ENCODE assay signal across 20 cellular contexts in the genomic region with DNA sequence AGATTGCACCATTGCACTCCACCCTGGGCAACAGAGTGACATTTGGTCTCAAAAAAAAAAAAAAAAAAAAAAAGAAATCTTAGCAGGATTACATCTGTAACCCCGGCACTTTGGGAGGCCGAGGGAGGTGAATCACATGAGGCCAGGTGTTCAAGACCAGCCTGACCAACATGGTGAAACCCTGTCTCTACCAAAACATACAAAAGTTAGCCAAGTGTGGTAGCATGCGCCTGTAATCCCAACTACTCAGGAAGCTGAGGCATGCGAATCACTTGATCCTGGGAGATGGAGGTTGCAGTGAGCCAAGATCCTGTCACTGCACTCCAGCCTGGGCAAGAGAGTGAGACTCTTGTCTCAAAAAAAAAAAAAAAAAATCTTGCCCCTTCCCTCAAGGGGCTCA. TPM values are rescaled to one million over a fixed set of nuclear protein-coding genes. Genes with fewer than 3 reads are reported as not detected.
DNase-seq lines count a peak whose midpoint lies in the region; FAIRE-seq and TF ChIP-seq lines count a peak whose summit lies in the region.
"Had no signal": no experiment of that assay in that cellular context is flagged by ENCODE, and none has a peak within 500 bp of the region (broad histone marks: within the 10 kb centered on the region; RNA-seq: fewer than 3 reads in every experiment).

No MANE protein-coding gene starts in this region.

- no peaks in the 10 kb centered on the region for H3K27me3 ChIP-seq in SJSA1 (replicated peaks)
- H3K27me3 ChIP-seq in MM.1S (replicated peaks; ENCODE audit: insufficient read depth, low read length) = no peaks in the 10 kb centered on the region
- H3K27me3 ChIP-seq: heart left ventricle, Peyer's patch had no signal

- peak overlapping the region; percentile 78; the same call in 1 of the 2 replicates for H3K27ac ChIP-seq in SJSA1
- peak overlapping the region; percentile 77 for H3K27ac ChIP-seq in epithelial cell of prostate
- H3K27ac ChIP-seq in MM.1S (ENCODE audit: low read length) = no peak overlapping the region
- H3K27ac ChIP-seq: C4-2B had no signal

- H3K4me1 Mint-ChIP-seq in activated T-cell treated with anti-CD3 and anti-CD28 coated beads, Interleukin-2, amount 50 U/mL, for 24 hours (ENCODE audit: low read depth) = peaks cover 63% of the 10 kb centered on the region

- H3K9me3 ChIP-seq in SJSA1 (replicated peaks) (no peaks in the 10 kb centered on the region), MM.1S (replicated peaks; ENCODE audit: insufficient read depth, low read length) (no peaks in the 10 kb centered on the region)
- H3K9me3 ChIP-seq: heart left ventricle, Peyer's patch had no signal

- peak; percentile 94 for FAIRE-seq in urothelium cell line (lab: Jason Lieb, UNC)
- FAIRE-seq: A204.1 had no signal

- no peak overlapping the region for H3K4me2 ChIP-seq in MM.1S (ENCODE audit: low read depth, low read length)

- no peaks in the 10 kb centered on the region for H3K79me2 ChIP-seq in MM.1S (ENCODE audit: low read length)

- H3K27me3 Mint-ChIP-seq in activated T-cell treated with anti-CD3 and anti-CD28 coated beads, Interleukin-2, amount 50 U/mL, for 24 hours = no peaks in the 10 kb centered on the region
- H3K27me3 Mint-ChIP-seq: type B pancreatic cell had no signal

- H3K36me3 ChIP-seq in SJSA1 (no peaks in the 10 kb centered on the region), MM.1S (replicated peaks; ENCODE audit: insufficient read depth, low read length) (no peaks in the 10 kb centered on the region)
- H3K36me3 ChIP-seq: heart left ventricle, Peyer's patch had no signal

- H4K20me1 ChIP-seq in MM.1S (ENCODE audit: insufficient read depth, low read length) = no peaks in the 10 kb centered on the region

- H3K4me3 Mint-ChIP-seq in activated T-cell treated with anti-CD3 and anti-CD28 coated beads, Interleukin-2, amount 50 U/mL, for 24 hours = no peak overlapping the region

- no peak overlapping the region for H3K4me3 ChIP-seq in SJSA1
- no peak overlapping the region for H3K4me3 ChIP-seq in MM.1S (ENCODE audit: low read length)
- H3K4me3 ChIP-seq: heart left ventricle, Peyer's patch had no signal

- no peak for DNase-seq in activated T-cell treated with anti-CD3 and anti-CD28 coated beads, Interleukin-2, amount 50 U/mL, for 24 hours
- DNase-seq in activated T-cell treated with anti-CD3 and anti-CD28 coated beads, Interleukin-2, amount 50 U/mL, for 1 hour = no peak
- no peak for DNase-seq in SJSA1 (ENCODE audit: low read depth in 1 of 2, low spot score in 2 of 2)
- DNase-seq in epithelial cell of prostate (ENCODE audit: low read depth, low spot score) = no peak
- no peak for DNase-seq in urothelium cell line (ENCODE audit: low spot score)
- DNase-seq in MM.1S = no peak
- no peak for DNase-seq in SHP77 treated with DMSO at 0.1 percent for 48 hours (lab: John Stamatoyannopoulos, UW)
- DNase-seq in DMS153 treated with DMSO at 0.1 percent for 48 hours (lab: John Stamatoyannopoulos, UW; ENCODE audit: unreplicated experiment) = no peak
- DNase-seq: effector memory CD4-positive, alpha-beta T cell; GDM1; H7; heart left ventricle; NCI-H1436 treated with DMSO at 0.1 percent for 48 hours; occipital lobe; Peyer's patch; right cardiac atrium; stimulated activated naive CD4-positive, alpha-beta T cell treated with Interleukin-2 at 50 U/mL for 16 hours had no signal

- H3K36me3 Mint-ChIP-seq in activated T-cell treated with anti-CD3 and anti-CD28 coated beads, Interleukin-2, amount 50 U/mL, for 24 hours (ENCODE audit: low read depth) = no peaks in the 10 kb centered on the region

- H3K9me3 Mint-ChIP-seq in activated T-cell treated with anti-CD3 and anti-CD28 coated beads, Interleukin-2, amount 50 U/mL, for 24 hours = no peaks in the 10 kb centered on the region

- peak overlapping the region; percentile 22 for H3K27ac Mint-ChIP-seq in activated T-cell treated with anti-CD3 and anti-CD28 coated beads, Interleukin-2, amount 50 U/mL, for 24 hours

- H3K9me2 ChIP-seq in MM.1S (replicated peaks; ENCODE audit: insufficient read depth, low read length) = no peaks in the 10 kb centered on the region

- no peak for TF ChIP-seq CTCF in MM.1S (IDR thresholded peaks at IDR 0.05; ENCODE audit: low read length)

- no peak overlapping the region for H2AFZ ChIP-seq in MM.1S (ENCODE audit: low read length)

- H3K9ac ChIP-seq in MM.1S (ENCODE audit: low read length) = no peak overlapping the region

- H3K4me1 ChIP-seq in SJSA1 (replicated peaks) (peaks cover 77% of the 10 kb centered on the region), MM.1S (ENCODE audit: low read length) (peaks cover 22% of the 10 kb centered on the region)

- H3F3A ChIP-seq in MM.1S (ENCODE audit: insufficient read depth, low read length) = no peaks in the 10 kb centered on the region

RNA-seq across cellular contexts. Expression of gene LIPC, which starts 40.4 kb away (rescaled TPM):
- 1.1 and 2.2 TPM in 2 replicates for total RNA-seq in SJSA1 (2014; rRNA removed; shearing (Covaris generic))
- total RNA-seq: H7 had no signal
